10 cellular contexts compared by ENCODE assay signal in the genomic region with DNA sequence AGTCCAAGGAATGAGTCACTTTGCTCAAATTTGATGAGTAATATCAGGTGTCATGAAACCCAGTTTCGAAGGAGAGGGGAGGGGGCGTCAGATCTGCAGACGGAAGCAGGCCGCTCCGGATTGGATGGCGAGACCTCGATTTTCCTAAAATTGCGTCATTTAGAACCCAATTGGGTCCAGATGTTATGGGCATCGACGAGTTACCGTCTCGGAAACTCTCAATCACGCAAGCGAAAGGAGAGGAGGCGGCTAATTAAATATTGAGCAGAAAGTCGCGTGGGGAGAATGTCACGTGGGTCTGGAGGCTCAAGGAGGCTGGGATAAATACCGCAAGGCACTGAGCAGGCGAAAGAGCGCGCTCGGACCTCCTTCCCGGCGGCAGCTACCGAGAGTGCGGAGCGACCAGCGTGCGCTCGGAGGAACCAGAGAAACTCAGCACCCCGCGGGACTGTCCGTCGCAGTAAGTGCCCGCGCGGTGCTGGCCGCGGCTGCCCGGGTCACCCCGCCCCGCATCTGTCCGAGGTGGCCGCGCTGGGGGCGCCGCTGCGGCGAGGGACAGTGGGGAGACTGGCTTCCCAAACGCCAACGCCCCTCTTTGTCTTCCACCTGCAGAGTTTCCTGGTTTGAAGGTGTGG. TPM values are rescaled to one million over a fixed set of nuclear protein-coding genes. Genes with fewer than 3 reads are reported as not detected.
DNase-seq lines count a peak whose midpoint lies in the region; ATAC-seq and TF ChIP-seq lines count a peak whose summit lies in the region.
"Had no signal": no experiment of that assay in that cellular context is flagged by ENCODE, and none has a peak within 500 bp of the region (broad histone marks: within the 10 kb centered on the region; RNA-seq: fewer than 3 reads in every experiment).

Gene TAC1 (plus strand): TSS at position 351 of the 635 bp plus-strand sequence. CDS start 527 bp downstream, outside the sequence.

- H3K27me3 ChIP-seq in right atrium auricular region (peaks cover 14 to 16% of the 10 kb centered on the region in 2 donors), duodenal mucosa (ENCODE audit: control insufficient read depth in 1 of 2, insufficient read depth in 2 of 2, low read length in 2 of 2) (peaks cover 44 to 53% of the 10 kb centered on the region in 2 donors), tibial nerve (peaks cover 0 to 46% of the 10 kb centered on the region in 2 donors)

- 1 to 2% methylated on average over 21 to 49 of the region's 52 CpGs for whole genome bisulfite sequencing in tibial nerve, 2 donors
- WGBS in lower leg skin, 2 donors: 4 to 5% methylated on average over 50 to 52 of the region's 52 CpGs

- intact Hi-C loops in Right ventricle myocardium inferior (cut with DNase I) (no loop called here), mucosa of descending colon (cut with DNase I, micrococcal nuclease) (no loop called here), lower leg skin (cut with DNase I; ENCODE audit: low total_unique reads) (no loop called here)

- DNase-seq in Right ventricle myocardium inferior (ENCODE audit: missing footprints) (peak; percentile 22), right atrium auricular region (ENCODE audit: low spot score) (no peak), mucosa of descending colon (peak in 1 of 3 donors; percentile 16), tibial nerve (ENCODE audit: low spot score in 2 of 2) (peak in 1 of 2 donors; percentile 35), lower leg skin (ENCODE audit: low spot score in 2 of 2) (no peak), GF-D8 (lab: John Stamatoyannopoulos, UW) (no peak)
- DNase-seq: CD8-positive, alpha-beta memory T cell had no signal

- H3K4me3 ChIP-seq in right atrium auricular region (peak within 1 kb of the TSS in 1 of 2 donors; percentile 28), duodenal mucosa (ENCODE audit: low read depth in 1 of 2, low read length in 2 of 2) (peak within 1 kb of the TSS; percentile 31 to 48), mucosa of descending colon (no peak within 1 kb of the TSS), tibial nerve (peak within 1 kb of the TSS; percentile 14 to 54 (median 21)), lower leg skin (ENCODE audit: low read depth, poor library complexity, severe bottlenecking) (no peak within 1 kb of the TSS)

- ATAC-seq in Right ventricle myocardium inferior: no peak
- peak; percentile 34 for ATAC-seq in mucosa of descending colon
- no peak for ATAC-seq in GM21619 (IDR thresholded peaks at IDR 0.05; ENCODE audit: unreplicated experiment)

- H3K36me3 ChIP-seq in right atrium auricular region: no peaks in the 10 kb centered on the region
- no peaks in the 10 kb centered on the region for H3K36me3 ChIP-seq in duodenal mucosa (ENCODE audit: control insufficient read depth in 1 of 2, insufficient read depth in 2 of 2, low read length in 2 of 2)
- no peaks in the 10 kb centered on the region for H3K36me3 ChIP-seq in mucosa of descending colon (ENCODE audit: low read depth)
- H3K36me3 ChIP-seq in tibial nerve: no peaks in the 10 kb centered on the region

- H3K9me3 ChIP-seq in right atrium auricular region (no peaks in the 10 kb centered on the region), duodenal mucosa (ENCODE audit: control insufficient read depth in 1 of 2, low read length in 2 of 2) (no peaks in the 10 kb centered on the region), mucosa of descending colon (no peaks in the 10 kb centered on the region), tibial nerve (no peaks in the 10 kb centered on the region)

- TF ChIP-seq POLR2A in tibial nerve (IDR thresholded peaks at IDR 0.05) (no peak), lower leg skin (IDR thresholded peaks at IDR 0.05) (no peak)

- no peak for TF ChIP-seq CTCF in right atrium auricular region (IDR thresholded peaks at IDR 0.05)
- no peak for TF ChIP-seq CTCF in mucosa of descending colon (IDR thresholded peaks at IDR 0.05)
- no peak for TF ChIP-seq CTCF in tibial nerve (IDR thresholded peaks at IDR 0.05)
- TF ChIP-seq CTCF in lower leg skin (IDR thresholded peaks at IDR 0.05): no peak

- TF ChIP-seq EP300 in tibial nerve (IDR thresholded peaks at IDR 0.05): peak in 1 of 2 donors; percentile 23

- H3K4me1 ChIP-seq in right atrium auricular region (peaks cover 0 to 25% of the 10 kb centered on the region in 2 donors), duodenal mucosa (ENCODE audit: control insufficient read depth in 1 of 2, insufficient read depth in 2 of 2, low read length in 2 of 2) (peaks cover 7 to 10% of the 10 kb centered on the region in 2 donors), mucosa of descending colon (ENCODE audit: low read depth) (peaks cover 12% of the 10 kb centered on the region), tibial nerve (peaks cover 0 to 29% (median 4%) of the 10 kb centered on the region in 4 donors)

- no peak within 1 kb of the TSS for H3K27ac ChIP-seq in right atrium auricular region
- H3K27ac ChIP-seq in duodenal mucosa (ENCODE audit: low read depth, low read length): no peak within 1 kb of the TSS
- H3K27ac ChIP-seq in tibial nerve: peak within 1 kb of the TSS in 1 of 4 donors; percentile 53
- H3K27ac ChIP-seq: HL-60 had no signal

- H3K9ac ChIP-seq in duodenal mucosa (ENCODE audit: low read depth in 1 of 2, low read length in 2 of 2): no peak within 1 kb of the TSS

RNA-seq across cellular contexts. Expression of gene TAC1, which starts in this region (rescaled TPM):
- not detected for total RNA-seq in Right ventricle myocardium inferior
- total RNA-seq in right atrium auricular region: not detected
- 10 to 100 TPM in 1 of 3 donors, 1 to 10 TPM in 2; 1.3 to 10.4 (median 1.9) TPM for total RNA-seq in mucosa of descending colon
- total RNA-seq in tibial nerve: 100 to 1,000 TPM in 1 of 4 donors, 10 to 100 TPM in 3; 23.6 to 121 (median 51.6) TPM
- total RNA-seq in lower leg skin: 1 to 10 TPM in 1 of 4 donors, under 1 TPM in 1, not detected in 2; 0.55 to 2.4 TPM

Comparison
In these comparisons a context has a peak if more than half of its experiments do, and no peak if none do; other contexts are left out.
1. Peak in DNase-seq in Right ventricle myocardium inferior; RNA of the gene not detected or under 1 TPM.
2. H3K4me3 ChIP-seq: peak in duodenal mucosa (2 of 2) and tibial nerve (4 of 4); none in mucosa of descending colon (single experiment) and lower leg skin (single experiment).